Comparison of ENCODE assay signal across 1 cellular context in the genomic region with DNA sequence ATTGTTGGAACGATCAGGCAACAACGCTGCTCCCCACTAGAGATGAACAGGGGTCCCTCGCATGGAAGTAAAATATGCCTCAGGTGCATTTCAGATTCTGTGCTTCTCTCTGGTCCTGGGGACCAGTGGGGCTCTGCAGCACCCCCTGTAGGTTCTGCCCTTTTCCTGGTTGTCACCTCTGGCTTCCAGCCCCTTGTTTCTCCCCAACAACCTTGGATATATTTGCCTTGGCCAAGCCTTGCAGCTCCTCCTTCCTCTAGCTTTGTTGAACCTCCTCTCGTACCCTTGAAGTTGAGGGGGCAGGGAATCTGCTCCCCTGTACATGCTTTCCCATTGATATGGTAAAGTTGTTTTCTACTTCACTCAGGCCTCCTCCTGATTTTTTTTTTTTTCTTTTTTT.
TF ChIP-seq lines count a peak whose summit lies in the region.

No MANE protein-coding gene starts in this region.

TF ChIP-seq in K562, 482 proteins besides CTCF, POLR2A, EP300 and RAD21:
- TF ChIP-seq, protein P1, sequence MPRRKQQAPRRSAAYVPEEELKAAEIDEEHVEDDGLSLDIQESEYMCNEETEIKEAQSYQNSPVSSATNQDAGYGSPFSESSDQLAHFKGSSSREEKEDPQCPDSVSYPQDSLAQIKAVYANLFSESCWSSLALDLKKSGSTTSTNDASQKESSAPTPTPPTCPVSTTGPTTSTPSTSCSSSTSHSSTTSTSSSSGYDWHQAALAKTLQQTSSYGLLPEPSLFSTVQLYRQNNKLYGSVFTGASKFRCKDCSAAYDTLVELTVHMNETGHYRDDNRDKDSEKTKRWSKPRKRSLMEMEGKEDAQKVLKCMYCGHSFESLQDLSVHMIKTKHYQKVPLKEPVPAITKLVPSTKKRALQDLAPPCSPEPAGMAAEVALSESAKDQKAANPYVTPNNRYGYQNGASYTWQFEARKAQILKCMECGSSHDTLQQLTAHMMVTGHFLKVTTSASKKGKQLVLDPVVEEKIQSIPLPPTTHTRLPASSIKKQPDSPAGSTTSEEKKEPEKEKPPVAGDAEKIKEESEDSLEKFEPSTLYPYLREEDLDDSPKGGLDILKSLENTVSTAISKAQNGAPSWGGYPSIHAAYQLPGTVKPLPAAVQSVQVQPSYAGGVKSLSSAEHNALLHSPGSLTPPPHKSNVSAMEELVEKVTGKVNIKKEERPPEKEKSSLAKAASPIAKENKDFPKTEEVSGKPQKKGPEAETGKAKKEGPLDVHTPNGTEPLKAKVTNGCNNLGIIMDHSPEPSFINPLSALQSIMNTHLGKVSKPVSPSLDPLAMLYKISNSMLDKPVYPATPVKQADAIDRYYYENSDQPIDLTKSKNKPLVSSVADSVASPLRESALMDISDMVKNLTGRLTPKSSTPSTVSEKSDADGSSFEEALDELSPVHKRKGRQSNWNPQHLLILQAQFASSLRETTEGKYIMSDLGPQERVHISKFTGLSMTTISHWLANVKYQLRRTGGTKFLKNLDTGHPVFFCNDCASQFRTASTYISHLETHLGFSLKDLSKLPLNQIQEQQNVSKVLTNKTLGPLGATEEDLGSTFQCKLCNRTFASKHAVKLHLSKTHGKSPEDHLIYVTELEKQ (CRISPR knock-in tag; IDR thresholded peaks at IDR 0.05), result no peak
- TF ChIP-seq FOXJ3 (CRISPR knock-in tag; IDR thresholded peaks at IDR 0.05) (no peak), NFE2 (IDR thresholded peaks at IDR 0.05; ENCODE audit: low read depth) (no peak), XRCC3 (IDR thresholded peaks at IDR 0.05) (no peak), TOE1 (IDR thresholded peaks at IDR 0.05; ENCODE audit: borderline replicate concordance) (no peak), TOE1 (CRISPR knock-in tag; IDR thresholded peaks at IDR 0.05; ENCODE audit: borderline replicate concordance, low read depth) (no peak), CGGBP1 (CRISPR knock-in tag; IDR thresholded peaks at IDR 0.05) (no peak), RBM25 (IDR thresholded peaks at IDR 0.05; ENCODE audit: low read depth, low read length, severe bottlenecking) (no peak), ARNT (IDR thresholded peaks at IDR 0.05) (no peak), PCBP2 (IDR thresholded peaks at IDR 0.05; ENCODE audit: low read depth, low read length, poor library complexity, severe bottlenecking) (no peak), PKNOX1 (IDR thresholded peaks at IDR 0.05) (no peak), ZNF551 (CRISPR knock-in tag; IDR thresholded peaks at IDR 0.05) (no peak), MCM3 (IDR thresholded peaks at IDR 0.05) (no peak)
